ENCODE assay signal across 8 cellular contexts in genomic region chr10:102132193-102132562, GRCh38. TPM values are rescaled to one million over a fixed set of nuclear protein-coding genes. Genes with fewer than 3 reads are reported as not detected.
DNase-seq lines count a peak whose midpoint lies in the region; ATAC-seq and TF ChIP-seq lines count a peak whose summit lies in the region.

No MANE protein-coding gene starts in this region.

- H3K27me3 ChIP-seq in Karpas-422 (ENCODE audit: low read length) (no peaks in the 10 kb centered on the region), dorsolateral prefrontal cortex (no peaks in the 10 kb centered on the region)

- H3K36me3 ChIP-seq in Karpas-422 (ENCODE audit: insufficient read depth, low read length): no peaks in the 10 kb centered on the region; the same call in 1 of the 2 replicates

- H2AFZ ChIP-seq in Karpas-422 (ENCODE audit: low read length): peak overlapping the region; percentile 94

- peaks cover 42% of the 10 kb centered on the region for H3K79me2 ChIP-seq in Karpas-422 (ENCODE audit: low read length)

- H3K27ac ChIP-seq in Karpas-422 (ENCODE audit: low read length) (peak overlapping the region; percentile 39; the same call in 1 of the 2 replicates), dorsolateral prefrontal cortex (peak overlapping the region in 55 of 59 donors; percentile 29 to 98 (median 91))

- peak overlapping the region; percentile 98 for H3K4me3 Mint-ChIP-seq in natural killer cell

- H3K4me3 ChIP-seq in AG10803 (ENCODE audit: low read length) (peak overlapping the region; percentile 92), Karpas-422 (ENCODE audit: low read length) (peak overlapping the region; percentile 94), dorsolateral prefrontal cortex (peak overlapping the region; percentile 63 to 100 (median 93))

- H3K9me3 ChIP-seq in Karpas-422 (ENCODE audit: low read length): no peaks in the 10 kb centered on the region

- H3K4me2 ChIP-seq in Karpas-422 (ENCODE audit: low read depth, low read length, poor library complexity, severe bottlenecking): peak overlapping the region; percentile 73

- peak overlapping the region; percentile 93 to 97 for H3K27ac Mint-ChIP-seq in natural killer cell

- H3K9me3 Mint-ChIP-seq in natural killer cell: no peaks in the 10 kb centered on the region

- H3K27me3 Mint-ChIP-seq in natural killer cell (ENCODE audit: low read depth in 2 of 2): no peaks in the 10 kb centered on the region

- peaks cover 20% of the 10 kb centered on the region for H3K4me1 ChIP-seq in Karpas-422 (ENCODE audit: low read length)

- TF ChIP-seq CTCF in AG10803 (conservative IDR thresholded peaks at IDR 0.05; ENCODE audit: low read length) (no peak), dorsolateral prefrontal cortex (IDR thresholded peaks at IDR 0.05 in 54 of 56, conservative IDR thresholded peaks at IDR 0.05 in 2 of 56; ENCODE audit: low read depth in 1 of 56, partially characterized antibody in 56 of 56) (no peak), natural killer cell (IDR thresholded peaks at IDR 0.05) (no peak)

- no peaks in the 10 kb centered on the region; the same call in 1 of the 2 replicates for H4K20me1 ChIP-seq in Karpas-422 (ENCODE audit: insufficient read depth, low read depth, low read length)

- peaks cover 33 to 37% of the 10 kb centered on the region in 2 donors for H3K4me1 Mint-ChIP-seq in natural killer cell

- no peaks in the 10 kb centered on the region for H3K36me3 Mint-ChIP-seq in natural killer cell

- no peaks in the 10 kb centered on the region for H3K9me2 ChIP-seq in Karpas-422 (replicated peaks; ENCODE audit: insufficient read depth, low read length)

- H3K9ac ChIP-seq in Karpas-422 (ENCODE audit: low read length): peak overlapping the region; percentile 61

- ATAC-seq in natural killer cell (no peak), GM21619 (IDR thresholded peaks at IDR 0.05; ENCODE audit: unreplicated experiment) (no peak)

- intact Hi-C loops in dorsolateral prefrontal cortex (cut with DNase I): loop anchor here (1.0 to 5.0 kb wide), 7 partner anchors 12 to 371 kb away; partner anchors contain the start of genes ARMH3 (in 2 of the 2), NOLC1 (in 2 of the 2), ACTR1A (in 1 of the 2) and LDB1 (in 1 of the 2)
- intact Hi-C loops in natural killer cell (cut with micrococcal nuclease): loop anchor here (1.0 kb wide), 5 partner anchors 12 to 370 kb away; partner anchors contain the start of genes ACTR1A, CUEDC2, LDB1 and NOLC1

- DNase-seq in AG10803 (ENCODE audit: low read depth): no peak
- DNase-seq in Karpas-422: no peak
- DNase-seq in dorsolateral prefrontal cortex: no peak
- no peak for DNase-seq in natural killer cell
- DNase-seq in activated CD4-positive, CD25-positive, alpha-beta regulatory T cell (lab: John Stamatoyannopoulos, UW): no peak
- no peak for DNase-seq in NK-92 treated with Interleukin-12 subunit alpha and Interleukin-12 subunit beta, amount 100 ng/mL, for 24 hours (lab: John Stamatoyannopoulos, UW)
- no peak for DNase-seq in NCI-H1930 (lab: John Stamatoyannopoulos, UW)

RNA-seq across cellular contexts. Expression of gene PPRC1, which starts 0.7 kb away (rescaled TPM):
- 8.6 and 10.2 TPM in 2 replicates for total RNA-seq in Karpas-422 (2014; rRNA removed; shearing (Covaris generic); ENCODE audit: low replicate concordance)
- 10 to 100 TPM; 14.6 to 34.0 (median 20.9) TPM for total RNA-seq in dorsolateral prefrontal cortex
- 10 to 100 TPM; 29.1 to 48.0 (median 37.7) TPM for total RNA-seq in natural killer cell

RNA-seq across cellular contexts. Expression of gene LDB1, which starts 12.0 kb away (rescaled TPM):
- total RNA-seq in Karpas-422 (2014; rRNA removed; shearing (Covaris generic); ENCODE audit: low replicate concordance): 24.7 and 34.5 TPM in 2 replicates
- total RNA-seq in dorsolateral prefrontal cortex (100 to 1,000 TPM in 9 of 120 experiments, 10 to 100 TPM in 111; 51.3 to 110 (median 80.0) TPM), natural killer cell (100 to 1,000 TPM; 103 to 109 (median 104) TPM)

RNA-seq across cellular contexts. Expression of gene NOLC1, which starts 20.0 kb away (rescaled TPM):
- 22.6 and 37.6 TPM in 2 replicates for total RNA-seq in Karpas-422 (2014; rRNA removed; shearing (Covaris generic); ENCODE audit: low replicate concordance)
- total RNA-seq in dorsolateral prefrontal cortex: 10 to 100 TPM; 41.2 to 90.6 (median 65.3) TPM
- total RNA-seq in natural killer cell: 10 to 100 TPM; 42.6 to 47.5 (median 43.4) TPM
